ENCODE assay signal across 27 cellular contexts in the genomic region with DNA sequence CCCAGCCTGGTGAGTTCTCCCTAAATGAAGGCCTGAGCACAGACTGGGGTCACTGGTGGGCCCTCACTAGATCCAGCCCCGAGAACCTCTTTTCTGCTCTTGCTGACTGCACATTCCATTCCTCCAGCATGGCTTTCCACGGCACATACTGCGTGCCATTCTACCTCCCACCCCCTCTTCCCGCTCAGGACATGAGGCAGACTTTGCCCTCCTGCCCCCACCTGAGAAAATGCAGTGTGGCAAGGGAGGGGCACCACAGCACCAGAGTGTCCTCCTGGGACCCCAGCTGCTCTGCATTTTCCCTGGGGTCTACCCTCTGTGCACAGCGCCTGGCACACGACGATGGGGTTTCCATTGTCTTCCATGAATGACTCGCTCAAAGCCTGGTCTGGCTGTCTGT. TPM values are rescaled to one million over a fixed set of nuclear protein-coding genes. Genes with fewer than 3 reads are reported as not detected.
DNase-seq lines count a peak whose midpoint lies in the region; ATAC-seq, FAIRE-seq and TF ChIP-seq lines count a peak whose summit lies in the region.
"Had no signal": no experiment of that assay in that cellular context is flagged by ENCODE, and none has a peak within 500 bp of the region (broad histone marks: within the 10 kb centered on the region; RNA-seq: fewer than 3 reads in every experiment).

No MANE protein-coding gene starts in this region.

- H2BK120ac ChIP-seq in mesendoderm (ENCODE audit: low read depth, low read length) = no peak overlapping the region

- no peak overlapping the region for H3K18ac ChIP-seq in mesendoderm (ENCODE audit: low read length)

- WGBS in heart left ventricle, 4 donors = 93 to 94% (median 94%) methylated on average over 7 to 8 of the region's 8 CpGs
- WGBS in mesendoderm (ENCODE audit: extremely low coverage, insufficient coverage, low lambda C conversion rate) = no CpG with 5 or more reads among the region's 8 CpGs

- H3K4ac ChIP-seq in mesendoderm (ENCODE audit: low read depth, low read length) = no peak overlapping the region

- no peak overlapping the region for H3K9ac ChIP-seq in mesendoderm (ENCODE audit: low read length)

- TF ChIP-seq POLR2A in heart left ventricle (IDR thresholded peaks at IDR 0.05) = no peak

- H3K36me3 ChIP-seq in right atrium auricular region (no peaks in the 10 kb centered on the region), heart left ventricle (no peaks in the 10 kb centered on the region), mesendoderm (ENCODE audit: control insufficient read depth, insufficient read depth, low read length) (no peaks in the 10 kb centered on the region)
- H3K36me3 ChIP-seq: MG63, SJSA1 had no signal

- H3K23ac ChIP-seq in mesendoderm (ENCODE audit: low read length) = no peak overlapping the region

- no peak overlapping the region for H4K5ac ChIP-seq in mesendoderm (ENCODE audit: low read length)

- H3K4me2 ChIP-seq in mesendoderm (ENCODE audit: low read length) = no peak overlapping the region

- H2AK5ac ChIP-seq in mesendoderm (ENCODE audit: low read length) = peak overlapping the region; percentile 12

- DNase-seq in right atrium auricular region (ENCODE audit: low spot score) (peak; percentile 28), heart left ventricle (no peak), NCI-H69 (lab: John Stamatoyannopoulos, UW) (peak; percentile 2), mesendoderm (no peak), urothelium cell line (ENCODE audit: low spot score) (peak; percentile 28), RCC 7860 (ENCODE audit: low spot score) (no peak), amygdala (lab: John Stamatoyannopoulos, UW) (no peak)
- DNase-seq in activated CD4-positive, alpha-beta T cell treated with anti-CD3 and anti-CD28 coated beads, Interleukin-2, amount 50 U/mL, for 1 hour = no peak
- DNase-seq: Calu3; H7; HFFc6; Kasumi-1; MG63; NCI-H1092; NCI-H1436 treated with DMSO at 0.1 percent for 48 hours; NCI-H1930; NCI-H2227 treated with DMSO at 0.1 percent for 48 hours; NCI-H510A; NCI-H748 treated with DMSO at 0.1 percent for 48 hours; NK-92 treated with Interleukin-12 subunit alpha and Interleukin-12 subunit beta, amount 100 ng/mL, for 24 hours had no signal

- no peak overlapping the region for H3K4me3 ChIP-seq in right atrium auricular region
- H3K4me3 ChIP-seq in heart left ventricle = no peak overlapping the region
- no peak overlapping the region for H3K4me3 ChIP-seq in mesendoderm (ENCODE audit: low read length)
- H3K4me3 ChIP-seq: MG63, SJSA1 had no signal

- TF ChIP-seq CTCF in right atrium auricular region (IDR thresholded peaks at IDR 0.05) (no peak), heart left ventricle (IDR thresholded peaks at IDR 0.05) (no peak)

- intact Hi-C loops in heart left ventricle (cut with DNase I) = loop anchor here in 2 of 10 donors (5.0 to 10.0 kb wide), 2 partner anchors 101 to 104 kb away; no protein-coding TSS in a partner anchor

- no peak overlapping the region for H3K27ac ChIP-seq in right atrium auricular region
- no peak overlapping the region for H3K27ac ChIP-seq in heart left ventricle
- H3K27ac ChIP-seq in mesendoderm (ENCODE audit: low read depth, low read length) = no peak overlapping the region
- H3K27ac ChIP-seq: C4-2B, SJSA1 had no signal

- peak overlapping the region; percentile 3 for H3K56ac ChIP-seq in mesendoderm (ENCODE audit: low read length)

- no peak overlapping the region for H2BK15ac ChIP-seq in mesendoderm (replicated peaks; ENCODE audit: low read depth)

- peaks cover 0 to 2% of the 10 kb centered on the region in 2 donors for H3K4me1 ChIP-seq in right atrium auricular region
- H3K4me1 ChIP-seq in heart left ventricle = peaks cover 0 to 8% (median 0%) of the 10 kb centered on the region in 12 donors
- peaks cover 7% of the 10 kb centered on the region for H3K4me1 ChIP-seq in mesendoderm (ENCODE audit: control insufficient read depth, low read depth, low read length)

- no peaks in the 10 kb centered on the region for H3K27me3 ChIP-seq in right atrium auricular region
- H3K27me3 ChIP-seq in heart left ventricle = no peaks in the 10 kb centered on the region
- no peaks in the 10 kb centered on the region for H3K27me3 ChIP-seq in mesendoderm (ENCODE audit: insufficient read depth, low read length, poor library complexity)
- H3K27me3 ChIP-seq: MG63, SJSA1 had no signal

- no peaks in the 10 kb centered on the region for H3K79me2 ChIP-seq in mesendoderm (ENCODE audit: control insufficient read depth, insufficient read depth, low read length)

- H3K9me3 ChIP-seq in right atrium auricular region (no peaks in the 10 kb centered on the region), heart left ventricle (no peaks in the 10 kb centered on the region)
- H3K9me3 ChIP-seq: MG63, SJSA1 had no signal

- H4K8ac ChIP-seq in mesendoderm (ENCODE audit: low read depth, low read length) = no peak overlapping the region

- no peak overlapping the region for H2BK5ac ChIP-seq in mesendoderm (ENCODE audit: low read length)

- no peak for ATAC-seq in heart left ventricle
- ATAC-seq: Panc1 had no signal

- FAIRE-seq in urothelium cell line (lab: Jason Lieb, UNC) (no peak), RCC 7860 (lab: Jason Lieb, UNC) (no peak)
- FAIRE-seq: A204.1, G401.6, GM12892 had no signal

- no peaks in the 10 kb centered on the region for H3K79me1 ChIP-seq in mesendoderm (ENCODE audit: low read length)

RNA-seq across cellular contexts. Expression of gene SLCO2A1, which starts 6.1 kb away (rescaled TPM):
- total RNA-seq in right atrium auricular region (10 to 100 TPM; 15.1 to 36.4 TPM), heart left ventricle (10 to 100 TPM in 6 of 9 donors, 1 to 10 TPM in 3; 2.8 to 28.4 (median 13.9) TPM)
- polyA plus RNA-seq in heart left ventricle = 10 to 100 TPM in 1 of 2 donors, 1 to 10 TPM in 1; 8.3 to 13.9 TPM
- polyA plus RNA-seq in mesendoderm (2013, experiment 1 of 2) = 8.9 TPM
- polyA plus RNA-seq in mesendoderm (2013, experiment 2 of 2) = 7.1 TPM
- total RNA-seq: Calu3; CD8-positive, alpha-beta memory T cell had no signal
- polyA plus RNA-seq: CD8-positive, alpha-beta memory T cell had no signal

Comparison
In these comparisons a context has a peak if more than half of its experiments do, and no peak if none do; other contexts are left out.
1. DNase-seq: peak in right atrium auricular region (single experiment), NCI-H69 (single experiment) and urothelium cell line (single experiment); none in heart left ventricle (0 of 5), mesendoderm (single experiment), RCC 7860 (single experiment), activated CD4-positive, alpha-beta T cell treated with anti-CD3 and anti-CD28 coated beads, Interleukin-2, amount 50 U/mL, for 1 hour (single experiment) and amygdala (0 of 56).